ENCODE assay signal across 20 cellular contexts in the genomic region with DNA sequence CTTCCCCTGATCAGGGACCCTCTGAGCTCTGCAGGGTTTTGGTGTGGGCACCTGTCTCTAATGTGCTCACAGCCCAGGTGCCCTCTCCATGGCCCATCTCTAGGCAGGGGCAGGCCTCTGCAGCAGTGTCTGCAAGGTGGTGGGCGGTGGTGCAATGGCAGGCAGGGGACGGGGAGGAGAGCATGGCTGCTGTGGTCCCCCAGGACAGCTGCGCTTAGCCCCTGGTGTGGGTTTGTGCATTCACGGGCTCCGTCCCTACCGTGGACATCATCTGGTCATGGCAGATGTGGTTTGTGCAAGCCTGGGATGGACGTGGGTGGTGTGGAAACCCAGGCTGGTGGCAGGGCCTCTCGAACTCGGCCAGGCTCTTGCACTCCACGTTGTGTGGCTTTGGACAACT.
"Had no signal": no experiment of that assay in that cellular context is flagged by ENCODE, and none has a peak within 500 bp of the region (broad histone marks: within the 10 kb centered on the region; RNA-seq: fewer than 3 reads in every experiment).

No MANE protein-coding gene starts in this region.

- H3K36me3 Mint-ChIP-seq: activated naive CD4-positive, alpha-beta T cell treated with anti-CD3 and anti-CD28 coated beads, Interleukin-2, amount 50 U/mL, for 24 hours; immature natural killer cell; natural killer cell treated with Interleukin-12 subunit alpha and Interleukin-12 subunit beta and Interleukin-15 and Interleukin-18, amount 100 ng/mL, for 72 hours; type B pancreatic cell had no signal

- ATAC-seq: esophagus mucosa; heart right ventricle; lower lobe of right lung; natural killer cell treated with Interleukin-12 subunit alpha and Interleukin-12 subunit beta and Interleukin-15 and Interleukin-18, amount 100 ng/mL, for 72 hours had no signal

- H3K27ac Mint-ChIP-seq: activated naive CD4-positive, alpha-beta T cell treated with anti-CD3 and anti-CD28 coated beads, Interleukin-2, amount 50 U/mL, for 24 hours; activated T-helper 2 cell treated with anti-CD3 and anti-CD28 coated beads, Interferon-gamma antibody, Interleukin-2, Interleukin-4, amounts not matched to agents 10 μg/mL and 5 μg/mL and 100 μg/mL, durations not matched to agents 14 hours and 24 hours and 36 hours; immature natural killer cell; mesothelial cell of epicardium; natural killer cell treated with Interleukin-12 subunit alpha and Interleukin-12 subunit beta and Interleukin-15 and Interleukin-18, amount 100 ng/mL, for 72 hours; stimulated activated naive CD8-positive, alpha-beta T cell treated with anti-CD3 and anti-CD28 coated beads, Interleukin-15, Interleukin-2, amounts not matched to agents 100 ng/mL and 50 ng/mL, for 24 hours; type B pancreatic cell had no signal

- DNase-seq: cerebellar nuclear complex; effector CD4-positive, alpha-beta T cell; heart right ventricle; immature natural killer cell; lower lobe of right lung; retina; stimulated activated CD4-positive, alpha-beta T cell treated with anti-CD3 and anti-CD28 coated beads, Interleukin-12 subunit alpha, Interleukin-12 subunit beta, amount 100 ng/mL, for 4 hours; stimulated activated CD4-positive, alpha-beta T cell treated with anti-CD3 and anti-CD28 coated beads, Interleukin-1b, Interleukin-23, amount 100 ng/mL, for 48 hours; SW 1271; T-helper 2 cell; WERI-Rb-1 had no signal

- H3K4me1 ChIP-seq: adrenal gland, breast epithelium, lower lobe of right lung had no signal

- H3K4me1 Mint-ChIP-seq: activated naive CD4-positive, alpha-beta T cell treated with anti-CD3 and anti-CD28 coated beads, Interleukin-2, amount 50 U/mL, for 24 hours; immature natural killer cell; mesothelial cell of epicardium had no signal

- H3K36me3 ChIP-seq: adrenal gland, breast epithelium, heart right ventricle, lower lobe of right lung, WERI-Rb-1 had no signal

- H3K4me3 ChIP-seq: adrenal gland, breast epithelium, heart right ventricle, lower lobe of right lung had no signal

- H3K27me3 Mint-ChIP-seq: activated naive CD4-positive, alpha-beta T cell treated with anti-CD3 and anti-CD28 coated beads, Interleukin-2, amount 50 U/mL, for 24 hours; natural killer cell treated with Interleukin-12 subunit alpha and Interleukin-12 subunit beta and Interleukin-15 and Interleukin-18, amount 100 ng/mL, for 72 hours; stimulated activated naive CD8-positive, alpha-beta T cell treated with anti-CD3 and anti-CD28 coated beads, Interleukin-15, Interleukin-2, amounts not matched to agents 100 ng/mL and 50 ng/mL, for 24 hours; type B pancreatic cell had no signal

- H3K27ac ChIP-seq: adrenal gland, breast epithelium, heart right ventricle, lower lobe of right lung, WERI-Rb-1 had no signal

- H3K9me3 ChIP-seq: adrenal gland, breast epithelium, heart right ventricle, lower lobe of right lung had no signal

- H3K9me3 Mint-ChIP-seq: activated naive CD4-positive, alpha-beta T cell treated with anti-CD3 and anti-CD28 coated beads, Interleukin-2, amount 50 U/mL, for 24 hours; activated T-helper 2 cell treated with anti-CD3 and anti-CD28 coated beads, Interferon-gamma antibody, Interleukin-2, Interleukin-4, amounts not matched to agents 10 μg/mL and 5 μg/mL and 100 μg/mL, durations not matched to agents 14 hours and 24 hours and 36 hours; immature natural killer cell; natural killer cell treated with Interleukin-12 subunit alpha and Interleukin-12 subunit beta and Interleukin-15 and Interleukin-18, amount 100 ng/mL, for 72 hours; stimulated activated naive CD8-positive, alpha-beta T cell treated with anti-CD3 and anti-CD28 coated beads, Interleukin-15, Interleukin-2, amounts not matched to agents 100 ng/mL and 50 ng/mL, for 24 hours had no signal

- H3K27me3 ChIP-seq: adrenal gland had no signal

- H3K4me3 Mint-ChIP-seq: activated naive CD4-positive, alpha-beta T cell treated with anti-CD3 and anti-CD28 coated beads, Interleukin-2, amount 50 U/mL, for 24 hours; immature natural killer cell; mesothelial cell of epicardium; natural killer cell treated with Interleukin-12 subunit alpha and Interleukin-12 subunit beta and Interleukin-15 and Interleukin-18, amount 100 ng/mL, for 72 hours; stimulated activated naive CD8-positive, alpha-beta T cell treated with anti-CD3 and anti-CD28 coated beads, Interleukin-15, Interleukin-2, amounts not matched to agents 100 ng/mL and 50 ng/mL, for 24 hours; type B pancreatic cell had no signal
